18 cellular contexts compared by ENCODE assay signal in the genomic region with DNA sequence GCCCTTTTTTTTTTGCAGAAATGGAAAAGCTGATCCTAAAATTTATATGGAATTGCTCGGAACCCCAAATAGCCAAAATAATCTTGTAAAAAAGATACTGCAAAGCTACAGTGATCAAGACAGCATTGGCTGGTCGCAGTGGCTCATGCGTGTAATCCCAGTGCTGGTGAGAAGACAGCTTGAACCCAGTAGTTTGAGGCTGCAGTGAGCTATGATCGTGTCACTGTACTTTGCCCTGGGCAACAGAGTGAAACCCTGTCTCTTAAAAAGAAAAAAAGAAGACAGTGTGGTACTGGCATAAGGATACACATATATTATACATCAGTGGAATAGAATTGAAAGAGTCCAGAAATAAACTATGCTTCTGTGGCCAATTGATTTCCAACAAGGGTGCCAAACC. TPM values are rescaled to one million over a fixed set of nuclear protein-coding genes. Genes with fewer than 3 reads are reported as not detected.
DNase-seq lines count a peak whose midpoint lies in the region; ATAC-seq and TF ChIP-seq lines count a peak whose summit lies in the region.
"Had no signal": no experiment of that assay in that cellular context is flagged by ENCODE, and none has a peak within 500 bp of the region (broad histone marks: within the 10 kb centered on the region; RNA-seq: fewer than 3 reads in every experiment).

No MANE protein-coding gene starts in this region.

- H3K4me1 Mint-ChIP-seq in activated naive CD4-positive, alpha-beta T cell treated with anti-CD3 and anti-CD28 coated beads for 36 hours (ENCODE audit: low read depth) = peaks cover 84% of the 10 kb centered on the region
- peaks cover 79% of the 10 kb centered on the region for H3K4me1 Mint-ChIP-seq in activated CD8-positive, alpha-beta T cell treated with anti-CD3 and anti-CD28 coated beads for 36 hours (ENCODE audit: low read depth)
- H3K4me1 Mint-ChIP-seq: nephron had no signal

- no peak for TF ChIP-seq POLR2A in spleen (IDR thresholded peaks at IDR 0.05)
- TF ChIP-seq POLR2A in suprapubic skin (IDR thresholded peaks at IDR 0.05) = no peak

- peaks cover 0 to 19% (median 4%) of the 10 kb centered on the region in 6 donors for H3K36me3 ChIP-seq in spleen
- no peaks in the 10 kb centered on the region for H3K36me3 ChIP-seq in suprapubic skin
- H3K36me3 ChIP-seq in PC-9 (ENCODE audit: low read depth) = no peaks in the 10 kb centered on the region
- H3K36me3 ChIP-seq: pancreas had no signal

- CTCF ChIA-PET in activated naive CD4-positive, alpha-beta T cell treated with anti-CD3 and anti-CD28 coated beads for 36 hours (lab: Charles Lee) = interaction anchor here (0.6 to 4.3 kb wide), 7 partner anchors 11 to 143 kb away, joined by 3 to 30 read pairs (median 4); no protein-coding TSS in a partner anchor
- CTCF ChIA-PET in activated CD8-positive, alpha-beta T cell treated with anti-CD3 and anti-CD28 coated beads for 36 hours (lab: Charles Lee) = interaction anchor here (0.8 to 3.6 kb wide), 5 partner anchors 10 to 120 kb away, joined by 4 to 19 read pairs (median 5); a partner anchor contains a TSS
- CTCF ChIA-PET in PC-9 (lab: Charles Lee) = interaction anchor here (0.6 kb wide), 1 partner anchor 178 kb away, joined by 3 read pairs; no protein-coding TSS in a partner anchor

- H2AFZ ChIP-seq in PC-9 = no peak overlapping the region

- WGBS in spleen, 5 donors = 81 to 88% (median 86%) methylated on average over 4 of the region's 4 CpGs
- 85% methylated on average over 4 of the region's 4 CpGs for WGBS in suprapubic skin

- POLR2A ChIA-PET in activated CD8-positive, alpha-beta T cell treated with anti-CD3 and anti-CD28 coated beads for 36 hours (lab: Charles Lee) = interaction anchor here (1.4 to 9.4 kb wide), 4 partner anchors 7 to 19 kb away, joined by 4 to 91 read pairs (median 10); a partner anchor contains a TSS
- POLR2A ChIA-PET in PC-9 (lab: Charles Lee; ENCODE audit: unreplicated experiment) = interaction anchor here (0.6 kb wide), 1 partner anchor 20 kb away, joined by 11 read pairs; no protein-coding TSS in a partner anchor

- TF ChIP-seq CTCF in GM12875 (IDR thresholded peaks at IDR 0.05; ENCODE audit: borderline replicate concordance, insufficient read depth, low read depth, low read length) = no peak
- no peak for TF ChIP-seq CTCF in activated CD8-positive, alpha-beta T cell treated with anti-CD3 and anti-CD28 coated beads for 36 hours (IDR thresholded peaks at IDR 0.05)
- no peak for TF ChIP-seq CTCF in spleen (IDR thresholded peaks at IDR 0.05 in 8 of 11, conservative IDR thresholded peaks at IDR 0.05 in 3 of 11)
- no peak for TF ChIP-seq CTCF in suprapubic skin (IDR thresholded peaks at IDR 0.05)
- no peak for TF ChIP-seq CTCF in PC-9 (conservative IDR thresholded peaks at IDR 0.05)

- no peaks in the 10 kb centered on the region for H3K9me3 ChIP-seq in spleen
- H3K9me3 ChIP-seq in suprapubic skin = no peaks in the 10 kb centered on the region
- no peaks in the 10 kb centered on the region for H3K9me3 ChIP-seq in PC-9 (ENCODE audit: insufficient read depth, low read depth)
- H3K9me3 ChIP-seq: pancreas had no signal

- H3K9me2 ChIP-seq in PC-9 (ENCODE audit: insufficient read depth) = 0 out of 2 replicates have a peak, but pooled peaks cover 3% of the 10 kb centered on the region

- H3K4me3 ChIP-seq in GM12875 (ENCODE audit: low read depth, low read length) (peak overlapping the region; percentile 19), spleen (no peak overlapping the region), suprapubic skin (no peak overlapping the region), PC-9 (no peak overlapping the region)
- H3K4me3 ChIP-seq: pancreas had no signal

- ATAC-seq in activated CD8-positive, alpha-beta T cell treated with anti-CD3 and anti-CD28 coated beads for 36 hours = no peak
- ATAC-seq in GM21825 (IDR thresholded peaks at IDR 0.05; ENCODE audit: unreplicated experiment) = no peak
- ATAC-seq: pancreas had no signal

- no peaks in the 10 kb centered on the region for H3K79me2 ChIP-seq in PC-9 (ENCODE audit: low read depth)

- intact Hi-C loops in activated naive CD4-positive, alpha-beta T cell treated with anti-CD3 and anti-CD28 coated beads for 36 hours (cut with micrococcal nuclease) = loop anchor here (10.0 kb wide), 1 partner anchor 213 kb away; no protein-coding TSS in a partner anchor
- intact Hi-C loops in activated CD8-positive, alpha-beta T cell treated with anti-CD3 and anti-CD28 coated beads for 36 hours (cut with micrococcal nuclease) = no loop called here
- intact Hi-C loops in spleen (cut with DNase I; ENCODE audit: low total_unique reads) = loop anchor here (10.0 kb wide), 1 partner anchor 127 kb away; a partner anchor contains a TSS
- intact Hi-C loops in PC-9 (cut with micrococcal nuclease; ENCODE audit: unreplicated experiment) = loop anchor here (10.0 kb wide), 1 partner anchor 137 kb away; no protein-coding TSS in a partner anchor

- no peak overlapping the region for H3K4me3 Mint-ChIP-seq in activated naive CD4-positive, alpha-beta T cell treated with anti-CD3 and anti-CD28 coated beads for 36 hours
- H3K4me3 Mint-ChIP-seq in activated CD8-positive, alpha-beta T cell treated with anti-CD3 and anti-CD28 coated beads for 36 hours = no peak overlapping the region
- H3K4me3 Mint-ChIP-seq: nephron had no signal

- H3K4me2 ChIP-seq in PC-9 = no peak overlapping the region

- no peaks in the 10 kb centered on the region for H3K27me3 ChIP-seq in spleen (replicated peaks in 1 of 7)
- no peaks in the 10 kb centered on the region for H3K27me3 ChIP-seq in suprapubic skin
- no peaks in the 10 kb centered on the region for H3K27me3 ChIP-seq in PC-9 (ENCODE audit: insufficient read depth, low read depth)
- H3K27me3 ChIP-seq: pancreas had no signal

- BruUV-seq in PC-9 (replicated peaks; lab: Mats Ljungman, UMichigan) = no TSS peak

- H3K9me3 Mint-ChIP-seq in activated naive CD4-positive, alpha-beta T cell treated with anti-CD3 and anti-CD28 coated beads for 36 hours = no peaks in the 10 kb centered on the region
- no peaks in the 10 kb centered on the region for H3K9me3 Mint-ChIP-seq in activated CD8-positive, alpha-beta T cell treated with anti-CD3 and anti-CD28 coated beads for 36 hours
- H3K9me3 Mint-ChIP-seq: activated T-cell treated with anti-CD3 and anti-CD28 coated beads, Interleukin-2, amount 50 U/mL, for 72 hours; nephron had no signal

- peaks cover 14% of the 10 kb centered on the region; the same call in 1 of the 2 replicates for H3F3A ChIP-seq in PC-9 (ENCODE audit: insufficient read depth, low read depth)

- peaks cover 17% of the 10 kb centered on the region for H3K36me3 Mint-ChIP-seq in activated naive CD4-positive, alpha-beta T cell treated with anti-CD3 and anti-CD28 coated beads for 36 hours (ENCODE audit: low read depth)
- H3K36me3 Mint-ChIP-seq in activated CD8-positive, alpha-beta T cell treated with anti-CD3 and anti-CD28 coated beads for 36 hours (ENCODE audit: low read depth) = peaks cover 56% of the 10 kb centered on the region

- H3K27ac Mint-ChIP-seq in activated naive CD4-positive, alpha-beta T cell treated with anti-CD3 and anti-CD28 coated beads for 36 hours = peak overlapping the region; percentile 62
- peak overlapping the region; percentile 54 for H3K27ac Mint-ChIP-seq in activated CD8-positive, alpha-beta T cell treated with anti-CD3 and anti-CD28 coated beads for 36 hours
- H3K27ac Mint-ChIP-seq: nephron had no signal

- DNase-seq in activated naive CD4-positive, alpha-beta T cell treated with anti-CD3 and anti-CD28 coated beads for 36 hours = no peak
- DNase-seq in activated naive CD4-positive, alpha-beta T cell (lab: John Stamatoyannopoulos, UW) = no peak
- no peak for DNase-seq in activated CD8-positive, alpha-beta T cell treated with anti-CD3 and anti-CD28 coated beads for 36 hours
- DNase-seq in spleen = no peak
- DNase-seq in suprapubic skin (ENCODE audit: low spot score in 2 of 2) = no peak
- DNase-seq in PC-9 = no peak
- DNase-seq: activated T-cell treated with anti-CD3 and anti-CD28 coated beads, Interleukin-2, amount 50 U/mL, for 72 hours; amygdala; cortex of kidney; H7; NCI-H1048; NCI-H2029 treated with DMSO at 0.1 percent for 48 hours; NCI-H510A; pancreas; stimulated activated CD4-positive, alpha-beta T cell treated with anti-CD3 and anti-CD28 coated beads, Interleukin-1b, Interleukin-23, amount 100 ng/mL, for 48 hours had no signal

- TF ChIP-seq EP300 in suprapubic skin (IDR thresholded peaks at IDR 0.05) = no peak

- H4K20me1 ChIP-seq in PC-9 (ENCODE audit: insufficient read depth) = no peaks in the 10 kb centered on the region

- H3K4me1 ChIP-seq in spleen (peaks cover 38 to 100% (median 91%) of the 10 kb centered on the region in 6 donors), suprapubic skin (peaks cover 16% of the 10 kb centered on the region), PC-9 (replicated peaks; ENCODE audit: insufficient read depth) (peaks cover 12% of the 10 kb centered on the region)

- H3K27ac ChIP-seq in spleen (peak overlapping the region in 5 of 8 donors; percentile 29 to 72 (median 58)), suprapubic skin (no peak overlapping the region), PC-9 (no peak overlapping the region)
- H3K27ac ChIP-seq: pancreas had no signal

- H3K27me3 Mint-ChIP-seq in activated naive CD4-positive, alpha-beta T cell treated with anti-CD3 and anti-CD28 coated beads for 36 hours (ENCODE audit: low read depth) = no peaks in the 10 kb centered on the region
- H3K27me3 Mint-ChIP-seq in activated CD8-positive, alpha-beta T cell treated with anti-CD3 and anti-CD28 coated beads for 36 hours = no peaks in the 10 kb centered on the region

RNA-seq across cellular contexts. Expression of a gene that starts 5.4 kb away (rescaled TPM):
- 10 to 100 TPM; 32.3 to 32.5 TPM for total RNA-seq in activated naive CD4-positive, alpha-beta T cell treated with anti-CD3 and anti-CD28 coated beads for 36 hours
- 100 to 1,000 TPM; 121 to 137 TPM for total RNA-seq in activated CD8-positive, alpha-beta T cell treated with anti-CD3 and anti-CD28 coated beads for 36 hours
- total RNA-seq in spleen (10 to 100 TPM; 35.5 to 75.5 (median 62.2) TPM), suprapubic skin (10 to 100 TPM in 1 of 4 donors, 1 to 10 TPM in 3; 2.9 to 29.1 (median 6.8) TPM), PC-9 (2021) (2.4 and 3.3 TPM in 2 replicates)
- 10 to 100 TPM; 23.9 to 62.5 (median 46.5) TPM for polyA plus RNA-seq in spleen

RNA-seq across cellular contexts. Expression of a gene that starts 20.9 kb away (rescaled TPM):
- total RNA-seq in activated naive CD4-positive, alpha-beta T cell treated with anti-CD3 and anti-CD28 coated beads for 36 hours = 10 to 100 TPM; 31.5 to 32.3 TPM
- 10 to 100 TPM; 13.8 to 18.6 TPM for total RNA-seq in activated CD8-positive, alpha-beta T cell treated with anti-CD3 and anti-CD28 coated beads for 36 hours
- 10 to 100 TPM; 33.7 to 73.0 (median 39.7) TPM for total RNA-seq in spleen
- 10 to 100 TPM; 17.9 to 36.3 (median 34.1) TPM for polyA plus RNA-seq in spleen
- 100 to 1,000 TPM in 1 of 4 donors, 10 to 100 TPM in 3; 35.6 to 175 (median 56.7) TPM for total RNA-seq in suprapubic skin
- total RNA-seq in PC-9 (2021) = 33.1 and 49.0 TPM in 2 replicates

RNA-seq across cellular contexts. Expression of a gene that starts 21.1 kb away (rescaled TPM):
- 10 to 100 TPM; 40.4 to 42.0 TPM for total RNA-seq in activated naive CD4-positive, alpha-beta T cell treated with anti-CD3 and anti-CD28 coated beads for 36 hours
- 10 to 100 TPM; 31.3 to 35.9 TPM for total RNA-seq in activated CD8-positive, alpha-beta T cell treated with anti-CD3 and anti-CD28 coated beads for 36 hours
- total RNA-seq in spleen (10 to 100 TPM; 23.6 to 66.1 (median 45.1) TPM), suprapubic skin (10 to 100 TPM in 3 of 4 donors, 1 to 10 TPM in 1; 5.9 to 38.9 (median 15.2) TPM), PC-9 (2021) (48.3 and 65.8 TPM in 2 replicates)
- polyA plus RNA-seq in spleen = 10 to 100 TPM in 1 of 3 donors, 1 to 10 TPM in 2; 5.6 to 12.1 (median 7.5) TPM

RNA-seq across cellular contexts. Expression of a gene that starts 30.4 kb away (rescaled TPM):
- 1 to 10 TPM; 4.0 to 4.6 TPM for total RNA-seq in activated naive CD4-positive, alpha-beta T cell treated with anti-CD3 and anti-CD28 coated beads for 36 hours
- total RNA-seq in activated CD8-positive, alpha-beta T cell treated with anti-CD3 and anti-CD28 coated beads for 36 hours = 10 to 100 TPM; 19.7 to 20.3 TPM
- total RNA-seq in spleen = 10 to 100 TPM in 5 of 7 donors, 1 to 10 TPM in 2; 9.4 to 20.8 (median 14.4) TPM
- polyA plus RNA-seq in spleen = 10 to 100 TPM in 1 of 3 donors, 1 to 10 TPM in 2; 4.6 to 10.1 (median 4.9) TPM
- 100 to 1,000 TPM; 140 to 198 (median 172) TPM for total RNA-seq in suprapubic skin
- total RNA-seq in PC-9 (2021) = 118 and 124 TPM in 2 replicates

Comparison
In these comparisons a context has a peak if more than half of its experiments do, and no peak if none do; other contexts are left out.
1. H3K27ac ChIP-seq: peak in spleen (5 of 8); none in suprapubic skin (single experiment) and PC-9 (single experiment).